16 cellular contexts compared by ENCODE assay signal in genomic region chr12:107544947-107545346, GRCh38.
"Had no signal": no experiment of that assay in that cellular context is flagged by ENCODE, and none has a peak within 500 bp of the region (broad histone marks: within the 10 kb centered on the region; RNA-seq: fewer than 3 reads in every experiment).

No MANE protein-coding gene starts in this region.

- H3K4me3 Mint-ChIP-seq: activated naive CD4-positive, alpha-beta T cell treated with anti-CD3 and anti-CD28 coated beads, Interleukin-2, amount 10 ng/mL, durations not matched to agents 7 days and 5 days; nephron progenitor cell; stimulated activated effector memory CD8-positive, alpha-beta T cell treated with anti-CD3 and anti-CD28 coated beads, Interleukin-12 subunit alpha, Interleukin-12 subunit beta, amount 100 ng/mL, for 72 hours; T-cell had no signal

- H3K4me3 ChIP-seq: coronary artery, SK-N-MC, thyroid gland had no signal

- H3K27ac ChIP-seq: coronary artery, SK-N-MC, thyroid gland had no signal

- H3K27ac Mint-ChIP-seq: activated naive CD4-positive, alpha-beta T cell treated with anti-CD3 and anti-CD28 coated beads, Interleukin-2, amount 10 ng/mL, durations not matched to agents 7 days and 5 days; nephron progenitor cell; stimulated activated effector memory CD8-positive, alpha-beta T cell treated with anti-CD3 and anti-CD28 coated beads, Interleukin-12 subunit alpha, Interleukin-12 subunit beta, amount 100 ng/mL, for 72 hours had no signal

- H3K9me3 Mint-ChIP-seq: activated naive CD4-positive, alpha-beta T cell treated with anti-CD3 and anti-CD28 coated beads, Interleukin-2, amount 10 ng/mL, durations not matched to agents 7 days and 5 days; stimulated activated effector memory CD8-positive, alpha-beta T cell treated with anti-CD3 and anti-CD28 coated beads, Interleukin-12 subunit alpha, Interleukin-12 subunit beta, amount 100 ng/mL, for 72 hours had no signal

- H3K4me1 ChIP-seq: thyroid gland had no signal

- H3K36me3 ChIP-seq: thyroid gland had no signal

- H3K36me3 Mint-ChIP-seq: stimulated activated effector memory CD8-positive, alpha-beta T cell treated with anti-CD3 and anti-CD28 coated beads, Interleukin-12 subunit alpha, Interleukin-12 subunit beta, amount 100 ng/mL, for 72 hours had no signal

- H3K4me1 Mint-ChIP-seq: stimulated activated effector memory CD8-positive, alpha-beta T cell treated with anti-CD3 and anti-CD28 coated beads, Interleukin-12 subunit alpha, Interleukin-12 subunit beta, amount 100 ng/mL, for 72 hours had no signal

- DNase-seq: activated CD4-positive, alpha-beta T cell treated with anti-CD3 and anti-CD28 coated beads for 1 hour; activated CD4-positive, alpha-beta T cell treated with anti-CD3 and anti-CD28 coated beads, Interleukin-2, amount 50 U/mL, for 48 hours; activated naive CD4-positive, alpha-beta T cell treated with anti-CD3 and anti-CD28 coated beads, Interleukin-2, amount 10 ng/mL, durations not matched to agents 7 days and 5 days; caudate nucleus; effector CD4-positive, alpha-beta T cell; islet precursor cell; mesendoderm; nephron progenitor cell; stimulated activated CD4-positive, alpha-beta T cell treated with anti-CD3 and anti-CD28 coated beads, Interleukin-12 subunit alpha, Interleukin-12 subunit beta, amount 100 ng/mL, for 4 hours; stimulated activated CD4-positive, alpha-beta T cell treated with anti-CD3 and anti-CD28 coated beads, Interleukin-2, amount 100 ng/mL, for 24 hours; T-cell; T-helper 9 cell; thyroid gland had no signal

- H3K27me3 Mint-ChIP-seq: activated naive CD4-positive, alpha-beta T cell treated with anti-CD3 and anti-CD28 coated beads, Interleukin-2, amount 10 ng/mL, durations not matched to agents 7 days and 5 days; T-cell had no signal

- H3K27me3 ChIP-seq: thyroid gland had no signal

- ATAC-seq: stimulated activated effector memory CD8-positive, alpha-beta T cell treated with anti-CD3 and anti-CD28 coated beads, Interleukin-12 subunit alpha, Interleukin-12 subunit beta, amount 100 ng/mL, for 72 hours; T-cell had no signal

- H3K9me3 ChIP-seq: thyroid gland had no signal
